7 cellular contexts compared by ENCODE assay signal in genomic region chr4:170047774-170048354, GRCh38. TPM values are rescaled to one million over a fixed set of nuclear protein-coding genes. Genes with fewer than 3 reads are reported as not detected.
DNase-seq lines count a peak whose midpoint lies in the region; ATAC-seq, FAIRE-seq and TF ChIP-seq lines count a peak whose summit lies in the region.

No MANE protein-coding gene starts in this region.

- H3K36me3 Mint-ChIP-seq in astrocyte (ENCODE audit: low read depth, unreplicated experiment) = no peaks in the 10 kb centered on the region

- peak; percentile 92 for TF ChIP-seq CTCF in astrocyte (IDR thresholded peaks at IDR 0.05; ENCODE audit: insufficient read depth, low read depth, low read length)

- peaks cover 3% of the 10 kb centered on the region for H3K27me3 ChIP-seq in astrocyte (ENCODE audit: insufficient read depth, low read length)

- no peak for ATAC-seq in GM21526 (IDR thresholded peaks at IDR 0.05; ENCODE audit: low FRiP score, unreplicated experiment)

- H3K27ac Mint-ChIP-seq in astrocyte (ENCODE audit: unreplicated experiment) = no peak overlapping the region

- no peaks in the 10 kb centered on the region for H3K4me1 ChIP-seq in astrocyte (ENCODE audit: insufficient read depth, low read length)

- H3K9me3 ChIP-seq in SK-N-MC (ENCODE audit: low read depth, low read length) = no peaks in the 10 kb centered on the region
- no peaks in the 10 kb centered on the region for H3K9me3 ChIP-seq in astrocyte (ENCODE audit: insufficient read depth, low read depth, low read length)

- no peaks in the 10 kb centered on the region for H3K79me2 ChIP-seq in astrocyte (ENCODE audit: insufficient read depth, low read length)

- H2AFZ ChIP-seq in astrocyte (ENCODE audit: low read depth, low read length) = no peak overlapping the region

- H3K27ac ChIP-seq in SK-N-MC (no peak overlapping the region), astrocyte (ENCODE audit: low read depth, low read length) (no peak overlapping the region)

- FAIRE-seq in astrocyte (lab: Jason Lieb, UNC) = peak; percentile 94

- DNase-seq in GM03348 (ENCODE audit: low spot score) = peak; percentile 57
- DNase-seq in Kasumi-1 (lab: John Stamatoyannopoulos, UW) = peak; percentile 68 to 71
- peak; percentile 57 for DNase-seq in SK-N-MC (ENCODE audit: low read depth, low spot score)
- peak; percentile 26 for DNase-seq in astrocyte (ENCODE audit: low read depth)
- peak; percentile 21 for DNase-seq in iPS-NIHi7 (ENCODE audit: extremely low spot score)
- peak; percentile 61 to 65 for DNase-seq in stimulated activated CD4-positive, alpha-beta T cell treated with anti-CD3 and anti-CD28 coated beads, Interleukin-2, amount 100 ng/mL, for 24 hours

- H3K4me3 ChIP-seq in SK-N-MC (no peak overlapping the region), astrocyte (ENCODE audit: insufficient read depth, low read depth, low read length) (no peak overlapping the region)

- H3K4me1 Mint-ChIP-seq in astrocyte (ENCODE audit: low read depth, unreplicated experiment) = no peaks in the 10 kb centered on the region

- peaks cover 3% of the 10 kb centered on the region for H3K9me3 Mint-ChIP-seq in astrocyte (ENCODE audit: unreplicated experiment)

- H3K4me3 Mint-ChIP-seq in astrocyte (ENCODE audit: unreplicated experiment) = no peak overlapping the region

- H3K36me3 ChIP-seq in SK-N-MC (ENCODE audit: insufficient read depth, low read length) = no peaks in the 10 kb centered on the region
- H3K36me3 ChIP-seq in astrocyte (ENCODE audit: insufficient read depth, low read length) = no peaks in the 10 kb centered on the region

- H3K4me2 ChIP-seq in astrocyte (ENCODE audit: low read length) = no peak overlapping the region

- no peaks in the 10 kb centered on the region for H4K20me1 ChIP-seq in astrocyte (ENCODE audit: insufficient read depth, low read length)

- H3K9ac ChIP-seq in SK-N-MC (ENCODE audit: insufficient read length) = no peak overlapping the region
- H3K9ac ChIP-seq in astrocyte (ENCODE audit: low read length) = no peak overlapping the region

- peaks cover 2% of the 10 kb centered on the region for H3K27me3 Mint-ChIP-seq in astrocyte (ENCODE audit: low read depth, unreplicated experiment)

RNA-seq across cellular contexts. Expression of gene MFAP3L, which starts 21.7 kb away (rescaled TPM):
- total RNA-seq in astrocyte = 30.2 and 30.8 TPM in 2 replicates

RNA-seq across cellular contexts. Expression of gene AADAT, which starts 41.9 kb away (rescaled TPM):
- 10.3 and 10.5 TPM in 2 replicates for total RNA-seq in astrocyte
